In the genomic region with DNA sequence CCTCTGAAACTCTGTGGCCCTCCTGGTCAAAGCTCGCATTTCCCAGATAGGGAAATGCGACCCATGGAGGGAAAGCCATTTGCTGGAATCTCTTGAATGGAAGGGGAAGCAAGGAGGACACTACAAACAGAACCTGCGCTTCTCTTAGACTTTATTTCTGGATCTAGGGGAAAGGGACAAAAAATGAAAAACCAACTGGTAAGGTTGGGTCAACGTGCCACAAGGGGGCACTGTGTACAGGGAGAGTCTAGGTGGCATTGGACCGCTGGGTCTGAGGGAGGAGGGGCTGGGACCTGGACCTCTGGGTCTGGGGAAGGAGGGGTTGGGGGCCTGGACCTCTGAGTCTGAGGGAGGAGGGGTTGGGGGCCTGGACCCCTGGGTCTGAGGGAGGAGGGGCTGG, we compare ENCODE assay signal across 11 cellular contexts. TPM values are rescaled to one million over a fixed set of nuclear protein-coding genes. Genes with fewer than 3 reads are reported as not detected.
DNase-seq lines count a peak whose midpoint lies in the region; ATAC-seq and TF ChIP-seq lines count a peak whose summit lies in the region.
"Had no signal": no experiment of that assay in that cellular context is flagged by ENCODE, and none has a peak within 500 bp of the region (broad histone marks: within the 10 kb centered on the region; RNA-seq: fewer than 3 reads in every experiment).

No MANE protein-coding gene starts in this region.

- H3K4me2 ChIP-seq in OCI-LY1 (ENCODE audit: low read length), result no peak overlapping the region
- H3K4me2 ChIP-seq: BLaER1 had no signal

- H3K4me3 Mint-ChIP-seq in MCF 10A (ENCODE audit: unreplicated experiment), result no peak overlapping the region

- no peaks in the 10 kb centered on the region for H3K9me2 ChIP-seq in OCI-LY1 (ENCODE audit: low read depth, low read length)

- no peaks in the 10 kb centered on the region for H4K20me1 ChIP-seq in OCI-LY1 (ENCODE audit: insufficient read depth, low read length)
- H4K20me1 ChIP-seq: BLaER1 had no signal

- no peaks in the 10 kb centered on the region for H3K36me3 Mint-ChIP-seq in MCF 10A (ENCODE audit: insufficient read depth, unreplicated experiment)

- no peaks in the 10 kb centered on the region for H3K9me3 ChIP-seq in OCI-LY1 (ENCODE audit: low read length)
- H3K9me3 ChIP-seq: BLaER1, thoracic aorta had no signal

- BruUV-seq in MCF 10A (replicated peaks; lab: Mats Ljungman, UMichigan), result no TSS peak

- H3K79me2 ChIP-seq in OCI-LY1 (ENCODE audit: insufficient read depth, low read length), result no peaks in the 10 kb centered on the region

- H3K27ac Mint-ChIP-seq in MCF 10A (ENCODE audit: low read depth, unreplicated experiment), result no peak overlapping the region

- H3K4me1 Mint-ChIP-seq in MCF 10A (ENCODE audit: insufficient read depth, unreplicated experiment), result no peaks in the 10 kb centered on the region

- H3K4me1 ChIP-seq in OCI-LY1 (ENCODE audit: insufficient read depth, low read length, severe bottlenecking), result no peaks in the 10 kb centered on the region

- CTCF ChIA-PET in MCF 10A (lab: Yijun Ruan, JAX), result interaction anchor here (0.6 to 1.9 kb wide), 6 partner anchors 15 to 1757 kb away, joined by 3 to 20 read pairs (median 4); no protein-coding TSS in a partner anchor

- TF ChIP-seq CTCF in OCI-LY1 (IDR thresholded peaks at IDR 0.05; ENCODE audit: low read length) (peak; percentile 62), MCF 10A (IDR thresholded peaks at IDR 0.05; ENCODE audit: unreplicated experiment) (peak; percentile 35), retinal pigment epithelial cell (conservative IDR thresholded peaks at IDR 0.05; ENCODE audit: low read depth, low read length) (peak; percentile 64)

- no peaks in the 10 kb centered on the region for H3K9me3 Mint-ChIP-seq in MCF 10A (ENCODE audit: unreplicated experiment)

- no peaks in the 10 kb centered on the region for H3K36me3 ChIP-seq in OCI-LY1 (ENCODE audit: insufficient read depth, low read length)
- H3K36me3 ChIP-seq: BLaER1, thoracic aorta had no signal

- no peak overlapping the region for H3K4me3 ChIP-seq in OCI-LY1 (ENCODE audit: low read depth, low read length, poor library complexity, severe bottlenecking)
- no peak overlapping the region for H3K4me3 ChIP-seq in retinal pigment epithelial cell (ENCODE audit: low read length)
- H3K4me3 ChIP-seq: BLaER1, SK-N-MC, thoracic aorta had no signal

- H3K9ac ChIP-seq in OCI-LY1 (ENCODE audit: low read length), result no peak overlapping the region
- H3K9ac ChIP-seq: BLaER1 had no signal

- POLR2A ChIA-PET in MCF 10A (lab: Yijun Ruan, JAX), result no interaction called here

- no peak overlapping the region for H2AFZ ChIP-seq in OCI-LY1 (ENCODE audit: low read length)

- no peak overlapping the region for H3K27ac ChIP-seq in OCI-LY1 (ENCODE audit: low read depth, low read length, poor library complexity, severe bottlenecking)
- H3K27ac ChIP-seq: BLaER1, SK-N-MC, thoracic aorta had no signal

- peaks cover 24% of the 10 kb centered on the region for H3K27me3 Mint-ChIP-seq in MCF 10A (ENCODE audit: insufficient read depth, unreplicated experiment)

- H3F3A ChIP-seq in OCI-LY1 (ENCODE audit: insufficient read depth, low read length), result no peaks in the 10 kb centered on the region

- intact Hi-C loops in MCF 10A (cut with micrococcal nuclease), result loop anchor here (1.0 kb wide), 1 partner anchor 16 kb away; no protein-coding TSS in a partner anchor

- peak; percentile 47 for DNase-seq in NCI-H146 (lab: John Stamatoyannopoulos, UW)
- no peak for DNase-seq in NCI-H146 treated with DMSO at 0.1 percent for 48 hours (lab: John Stamatoyannopoulos, UW; ENCODE audit: unreplicated experiment)
- DNase-seq in MCF 10A (ENCODE audit: unreplicated experiment), result peak; percentile 44
- no peak for DNase-seq in retinal pigment epithelial cell (ENCODE audit: low read depth)
- no peak for DNase-seq in GM19238 (ENCODE audit: insufficient read length, low spot score)
- no peak for DNase-seq in NCI-H226

- no peak for ATAC-seq in GM21390 (IDR thresholded peaks at IDR 0.05; ENCODE audit: unreplicated experiment)

- H3K27me3 ChIP-seq in OCI-LY1 (ENCODE audit: insufficient read depth, low read length), result no peaks in the 10 kb centered on the region

RNA-seq across cellular contexts. Expression of a gene that starts 5.0 kb away (rescaled TPM):
- total RNA-seq in MCF 10A (2022), result not detected in 2 replicates
- total RNA-seq: thoracic aorta had no signal

RNA-seq across cellular contexts. Expression of a gene that starts 33.0 kb away (rescaled TPM):
- not detected in 2 replicates for total RNA-seq in MCF 10A (2022)
- total RNA-seq: thoracic aorta had no signal

RNA-seq across cellular contexts. Expression of a gene that starts 46.6 kb away (rescaled TPM):
- total RNA-seq in MCF 10A (2022), result 0.19 TPM in 1 of 2 replicates, not detected in the other
- total RNA-seq: thoracic aorta had no signal

RNA-seq across cellular contexts. Expression of a gene that starts 51.5 kb away (rescaled TPM):
- total RNA-seq in MCF 10A (2022), result not detected in 2 replicates
- total RNA-seq: thoracic aorta had no signal

Comparison
In these comparisons a context has a peak if more than half of its experiments do, and no peak if none do; other contexts are left out.
1. DNase-seq: peak in NCI-H146 (single experiment) and MCF 10A (single experiment); none in NCI-H146 treated with DMSO at 0.1 percent for 48 hours (single experiment), retinal pigment epithelial cell (single experiment), GM19238 (single experiment) and NCI-H226 (single experiment).
2. Peak in every context shown above with its lines, with median percentiles within 50 percentile points of each other: CTCF ChIP-seq.